ENCODE assay signal across 10 cellular contexts in the genomic region with DNA sequence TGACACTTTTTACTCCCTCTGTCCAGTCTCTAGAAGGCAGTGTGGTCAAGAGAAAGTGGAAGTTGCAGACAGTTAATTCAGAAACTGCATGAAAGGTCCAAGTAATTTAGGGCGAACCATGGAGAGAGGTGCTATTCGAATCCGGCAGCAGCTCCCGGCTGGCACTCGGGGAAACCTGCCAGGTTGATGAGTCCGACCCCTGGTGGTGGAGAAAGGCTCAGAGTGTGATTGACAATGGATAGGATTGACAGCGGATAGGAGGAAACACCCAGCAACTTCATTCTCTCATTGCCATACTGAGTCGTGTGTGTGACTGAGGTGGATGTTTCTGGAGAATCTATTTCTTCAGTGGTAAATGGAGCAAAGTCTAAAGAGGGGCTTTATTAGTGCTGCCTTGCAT.
DNase-seq lines count a peak whose midpoint lies in the region; ATAC-seq and TF ChIP-seq lines count a peak whose summit lies in the region.
"Had no signal": no experiment of that assay in that cellular context is flagged by ENCODE, and none has a peak within 500 bp of the region (broad histone marks: within the 10 kb centered on the region; RNA-seq: fewer than 3 reads in every experiment).

No MANE protein-coding gene starts in this region.

- peaks cover 4% of the 10 kb centered on the region for H3K27me3 Mint-ChIP-seq in endodermal cell (ENCODE audit: insufficient read depth)

- H3K4me3 Mint-ChIP-seq in endodermal cell = no peak overlapping the region
- H3K4me3 Mint-ChIP-seq: activated T-cell treated with anti-CD3 and anti-CD28 coated beads, Interleukin-2, amount 50 U/mL, for 4 hours had no signal

- no peak overlapping the region for H3K4me3 ChIP-seq in endodermal cell (ENCODE audit: low read length)

- no peaks in the 10 kb centered on the region for H3K4me1 ChIP-seq in endodermal cell (ENCODE audit: control insufficient read depth, insufficient read depth, low read length)

- H3K27ac ChIP-seq in endodermal cell (ENCODE audit: low read depth, low read length) (no peak overlapping the region), caudate nucleus (ENCODE audit: low read depth, low read length) (no peak overlapping the region)
- H3K27ac ChIP-seq: neutrophil had no signal

- no peaks in the 10 kb centered on the region for H3K4me1 Mint-ChIP-seq in endodermal cell

- no peak overlapping the region for H3K9ac ChIP-seq in endodermal cell (ENCODE audit: extremely low read depth, low read length, poor library complexity, severe bottlenecking)

- 41 to 51% methylated on average over 7 to 8 of the region's 8 CpGs for WGBS in endodermal cell (ENCODE audit: insufficient coverage in 1 of 2, insufficient read length in 1 of 2), 2 experiments

- H3K36me3 ChIP-seq in endodermal cell (ENCODE audit: control insufficient read depth, insufficient read depth, low read length) = no peaks in the 10 kb centered on the region
- H3K36me3 ChIP-seq: neutrophil had no signal

- H3K27ac Mint-ChIP-seq in endodermal cell = no peak overlapping the region

- DNase-seq in NCI-H748 (lab: John Stamatoyannopoulos, UW; ENCODE audit: unreplicated experiment) (peak; percentile 54), NCI-H748 treated with DMSO at 0.1 percent for 48 hours (lab: John Stamatoyannopoulos, UW) (no peak), NCI-H1930 (lab: John Stamatoyannopoulos, UW) (peak; percentile 19 to 29), endodermal cell (peak; percentile 91), retina (peak; percentile 61), caudate nucleus (lab: John Stamatoyannopoulos, UW) (no peak)
- DNase-seq: activated T-cell treated with anti-CD3 and anti-CD28 coated beads, Interleukin-2, amount 50 U/mL, for 4 hours had no signal

- H3K9me3 Mint-ChIP-seq in endodermal cell = peaks cover 8% of the 10 kb centered on the region
- H3K9me3 Mint-ChIP-seq: activated T-cell treated with anti-CD3 and anti-CD28 coated beads, Interleukin-2, amount 50 U/mL, for 4 hours had no signal

- ATAC-seq in GM19351 (IDR thresholded peaks at IDR 0.05; ENCODE audit: unreplicated experiment) (no peak), HG02798 (IDR thresholded peaks at IDR 0.05; ENCODE audit: poor library complexity, unreplicated experiment) (no peak)
- ATAC-seq: activated T-cell treated with anti-CD3 and anti-CD28 coated beads, Interleukin-2, amount 50 U/mL, for 4 hours had no signal

- no peaks in the 10 kb centered on the region for H3K36me3 Mint-ChIP-seq in endodermal cell (ENCODE audit: low read depth)

- TF ChIP-seq CTCF in endodermal cell (conservative IDR thresholded peaks at IDR 0.05) = peak; percentile 87

- no peaks in the 10 kb centered on the region for H3K9me3 ChIP-seq in endodermal cell (ENCODE audit: control insufficient read depth, low read length)
- H3K9me3 ChIP-seq: neutrophil had no signal

- H3K27me3 ChIP-seq in endodermal cell (ENCODE audit: control insufficient read depth, insufficient read depth, low read length, poor library complexity, severe bottlenecking) = no peaks in the 10 kb centered on the region

Comparison
In these comparisons a context has a peak if more than half of its experiments do, and no peak if none do; other contexts are left out.
1. DNase-seq: peak in NCI-H748 (single experiment), NCI-H1930 (2 of 2), endodermal cell (single experiment) and retina (single experiment); none in NCI-H748 treated with DMSO at 0.1 percent for 48 hours (single experiment) and caudate nucleus (0 of 61).